ENCODE assay signal across 24 cellular contexts in the genomic region with DNA sequence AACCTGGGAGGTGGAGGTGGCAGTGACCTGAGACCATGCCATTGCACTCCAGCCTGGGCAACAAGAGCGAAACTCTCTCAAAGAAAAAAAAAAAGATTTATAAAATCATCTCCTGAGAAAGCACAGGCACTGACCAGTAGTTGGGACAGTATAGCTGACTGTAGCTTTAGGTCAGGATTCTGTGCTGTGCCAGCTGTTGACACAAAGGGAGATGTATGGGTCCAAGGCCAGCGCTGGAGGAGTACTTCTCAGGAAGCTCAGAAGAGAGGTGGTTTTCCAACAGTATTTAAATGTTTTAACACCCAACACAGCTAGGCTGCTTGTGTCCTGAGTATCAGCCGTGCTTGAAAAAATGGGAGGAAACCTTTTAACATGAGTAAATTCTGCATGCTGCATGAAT. TPM values are rescaled to one million over a fixed set of nuclear protein-coding genes. Genes with fewer than 3 reads are reported as not detected.
DNase-seq lines count a peak whose midpoint lies in the region; ATAC-seq and TF ChIP-seq lines count a peak whose summit lies in the region.
"Had no signal": no experiment of that assay in that cellular context is flagged by ENCODE, and none has a peak within 500 bp of the region (broad histone marks: within the 10 kb centered on the region; RNA-seq: fewer than 3 reads in every experiment).

No MANE protein-coding gene starts in this region.

- CTCF ChIA-PET in Panc1 (lab: Charles Lee), result interaction anchor here (0.7 to 1.7 kb wide), 2 partner anchors 25 to 143 kb away, joined by 5 read pairs; no protein-coding TSS in a partner anchor

- intact Hi-C loops in Panc1 (cut with micrococcal nuclease; ENCODE audit: unreplicated experiment), result no loop called here
- intact Hi-C loops in body of pancreas (cut with DNase I), result no loop called here

- TF ChIP-seq CTCF in Panc1 (IDR thresholded peaks at IDR 0.05) (no peak), RWPE2 (IDR thresholded peaks at IDR 0.05; ENCODE audit: poor library complexity, severe bottlenecking) (no peak), body of pancreas (IDR thresholded peaks at IDR 0.05) (no peak), coronary artery (IDR thresholded peaks at IDR 0.05) (no peak)

- WGBS in body of pancreas, 2 donors, result 65 to 72% methylated on average over 3 of the region's 3 CpGs

- DNase-seq in NCI-H82 (lab: John Stamatoyannopoulos, UW) (peak; percentile 30), NCI-H82 treated with DMSO at 0.1 percent for 48 hours (lab: John Stamatoyannopoulos, UW; ENCODE audit: unreplicated experiment) (no peak), Panc1 (ENCODE audit: low read depth, low spot score) (no peak), RWPE2 (ENCODE audit: low spot score) (no peak), body of pancreas (peak in 3 of 4 donors; percentile 28 to 61 (median 40)), MV-4-11 (lab: John Stamatoyannopoulos, UW) (no peak), coronary artery (ENCODE audit: low spot score) (no peak), foreskin melanocyte (no peak)
- DNase-seq: 8988T; ACHN; BE2C; C1 segment of cervical spinal cord; CD4-positive, alpha-beta memory T cell; CD4-positive, CD25-positive, alpha-beta regulatory T cell; CD8-positive, alpha-beta memory T cell; COR-L47; DMS153; DMS53; DMS79; DND-41; EL; GDM1 had no signal

- peak; percentile 61; the same call in 1 of the 2 replicates for ATAC-seq in Panc1
- 0 out of 3 replicates have a peak, but pooled peaks have one; percentile 27 for ATAC-seq in RWPE2 (ENCODE audit: low read depth)
- ATAC-seq in body of pancreas, result no peak
- ATAC-seq: GM12878 had no signal

- no peaks in the 10 kb centered on the region; the same call in 1 of the 2 replicates for H3K4me1 ChIP-seq in Panc1 (ENCODE audit: control insufficient read depth, insufficient read depth, low read length)
- H3K4me1 ChIP-seq in RWPE2 (ENCODE audit: insufficient read depth, poor library complexity, severe bottlenecking), result peaks cover 2% of the 10 kb centered on the region
- peaks cover 14% of the 10 kb centered on the region for H3K4me1 ChIP-seq in body of pancreas
- H3K4me1 ChIP-seq: BE2C had no signal

- H3K36me3 ChIP-seq in Panc1 (ENCODE audit: control insufficient read depth, insufficient read depth, low read length), result peaks cover 10% of the 10 kb centered on the region
- peaks cover 32% of the 10 kb centered on the region for H3K36me3 ChIP-seq in RWPE2 (ENCODE audit: low read depth)
- H3K36me3 ChIP-seq in body of pancreas (replicated peaks in 1 of 2; ENCODE audit: insufficient read depth in 1 of 2, low read depth in 2 of 2), result peaks cover 0 to 2% of the 10 kb centered on the region in 2 donors

- H3K4me3 ChIP-seq in Panc1 (ENCODE audit: low read depth in 2 of 2, low read length in 2 of 2) (no peak overlapping the region), RWPE2 (ENCODE audit: severe bottlenecking) (no peak overlapping the region), body of pancreas (no peak overlapping the region), coronary artery (no peak overlapping the region)
- H3K4me3 ChIP-seq: BLaER1, GM12878 had no signal

- H3K27me3 ChIP-seq in Panc1 (ENCODE audit: control insufficient read depth, insufficient read depth, low read length), result no peaks in the 10 kb centered on the region
- no peaks in the 10 kb centered on the region for H3K27me3 ChIP-seq in RWPE2 (ENCODE audit: insufficient read depth, poor library complexity, severe bottlenecking)
- H3K27me3 ChIP-seq in body of pancreas, result no peaks in the 10 kb centered on the region
- H3K27me3 ChIP-seq: BE2C, BLaER1 had no signal

- H3K9me3 ChIP-seq in Panc1 (ENCODE audit: control insufficient read depth, insufficient read depth, low read depth, low read length) (no peaks in the 10 kb centered on the region), RWPE2 (ENCODE audit: severe bottlenecking) (no peaks in the 10 kb centered on the region), body of pancreas (no peaks in the 10 kb centered on the region)
- H3K9me3 ChIP-seq: BE2C, BLaER1 had no signal

- no TSS peak for BruUV-seq in Panc1 (replicated peaks; lab: Mats Ljungman, UMichigan)

- POLR2A ChIA-PET in Panc1 (lab: Charles Lee), result no interaction called here

- H3K27ac ChIP-seq in Panc1 (ENCODE audit: low read length) (no peak overlapping the region), RWPE2 (ENCODE audit: poor library complexity, severe bottlenecking) (no peak overlapping the region), body of pancreas (peak overlapping the region in 2 of 4 donors; percentile 4 to 18), coronary artery (no peak overlapping the region)
- H3K27ac ChIP-seq: BLaER1 had no signal

- in situ Hi-C loops in Panc1 (cut with HindIII; ENCODE audit: low pct_unique_long_range_greater_than_20kb, low sequenced_read_pairs), result no loop called here

- TF ChIP-seq POLR2A in body of pancreas (IDR thresholded peaks at IDR 0.05), result no peak

RNA-seq across cellular contexts. Expression of a gene that starts 6.4 kb away (rescaled TPM):
- total RNA-seq in Panc1 (2021; ENCODE audit: unreplicated experiment), result 32.0 TPM
- 24.0 TPM for polyA plus RNA-seq in Panc1 (2012; ENCODE audit: insufficient read length)
- 10 to 100 TPM in 1 of 2 donors, 1 to 10 TPM in 1; 9.1 to 12.2 TPM for total RNA-seq in body of pancreas

RNA-seq across cellular contexts. Expression of a gene that starts 19.0 kb away (rescaled TPM):
- 21.1 TPM for total RNA-seq in Panc1 (2021; ENCODE audit: unreplicated experiment)
- 25.6 TPM for polyA plus RNA-seq in Panc1 (2012; ENCODE audit: insufficient read length)
- total RNA-seq in body of pancreas, result 1 to 10 TPM; 9.3 to 9.6 TPM

RNA-seq across cellular contexts. Expression of a gene that starts 39.9 kb away (rescaled TPM):
- total RNA-seq in Panc1 (2021; ENCODE audit: unreplicated experiment) (35.9 TPM), body of pancreas (100 to 1,000 TPM; 331 to 469 TPM)
- polyA plus RNA-seq in Panc1 (2012; ENCODE audit: insufficient read length), result 39.5 TPM

Comparison
In these comparisons a context has a peak if more than half of its experiments do, and no peak if none do; other contexts are left out.
1. DNase-seq: peak in NCI-H82 (single experiment) and body of pancreas (3 of 4); none in NCI-H82 treated with DMSO at 0.1 percent for 48 hours (single experiment), Panc1 (single experiment), RWPE2 (single experiment), MV-4-11 (single experiment), coronary artery (single experiment) and foreskin melanocyte (single experiment).